In genomic region chr11:35013514-35014191, GRCh38 we compare ENCODE assay signal across 9 cellular contexts.
DNase-seq lines count a peak whose midpoint lies in the region; ATAC-seq and TF ChIP-seq lines count a peak whose summit lies in the region.
"Had no signal": no experiment of that assay in that cellular context is flagged by ENCODE, and none has a peak within 500 bp of the region (broad histone marks: within the 10 kb centered on the region; RNA-seq: fewer than 3 reads in every experiment).

No MANE protein-coding gene starts in this region.

- H3K36me3 ChIP-seq in CD4-positive, alpha-beta memory T cell (ENCODE audit: insufficient read depth, low read length), result no peaks in the 10 kb centered on the region
- no peaks in the 10 kb centered on the region for H3K36me3 ChIP-seq in Peyer's patch
- H3K36me3 ChIP-seq in effector memory CD4-positive, alpha-beta T cell (ENCODE audit: control insufficient read depth, insufficient read depth, low read length), result no peaks in the 10 kb centered on the region

- no peak for TF ChIP-seq CTCF in Peyer's patch (IDR thresholded peaks at IDR 0.05)
- no peak for TF ChIP-seq CTCF in WTC11 (IDR thresholded peaks at IDR 0.05)

- intact Hi-C loops in CD4-positive, alpha-beta memory T cell (cut with micrococcal nuclease), result loop anchor here (1.0 to 2.0 kb wide), 4 partner anchors 17 to 126 kb away; partner anchors contain the start of gene CD44
- intact Hi-C loops in left ventricle myocardium superior (cut with micrococcal nuclease), result no loop called here

- H3K4me1 Mint-ChIP-seq in CD4-positive, alpha-beta memory T cell, result peaks cover 23 to 57% (median 37%) of the 10 kb centered on the region in 4 donors
- H3K4me1 Mint-ChIP-seq in WTC11, result peaks cover 29% of the 10 kb centered on the region

- H3K27ac Mint-ChIP-seq in CD4-positive, alpha-beta memory T cell, result peak overlapping the region; percentile 93 to 100 (median 97)
- no peak overlapping the region for H3K27ac Mint-ChIP-seq in WTC11

- no peak for TF ChIP-seq POLR2A in Peyer's patch (IDR thresholded peaks at IDR 0.05)
- TF ChIP-seq POLR2A in erythroblast (IDR thresholded peaks at IDR 0.05; ENCODE audit: low read length), result no peak

- no peak overlapping the region for H3K4me3 ChIP-seq in CD4-positive, alpha-beta memory T cell (ENCODE audit: low read length in 2 of 2)
- no peak overlapping the region for H3K4me3 ChIP-seq in Peyer's patch
- H3K4me3 ChIP-seq in effector memory CD4-positive, alpha-beta T cell (ENCODE audit: insufficient read depth, low read depth, low read length, poor library complexity, severe bottlenecking), result no peak overlapping the region

- peaks cover 26% of the 10 kb centered on the region for H3K4me1 ChIP-seq in CD4-positive, alpha-beta memory T cell (ENCODE audit: insufficient read depth, low read length)
- peaks cover 0 to 12% (median 4%) of the 10 kb centered on the region in 4 donors for H3K4me1 ChIP-seq in Peyer's patch
- H3K4me1 ChIP-seq in effector memory CD4-positive, alpha-beta T cell (ENCODE audit: control insufficient read depth, insufficient read depth, low read length, poor library complexity, severe bottlenecking), result peaks cover 20% of the 10 kb centered on the region

- peak overlapping the region; percentile 70 for H3K27ac ChIP-seq in CD4-positive, alpha-beta memory T cell (ENCODE audit: low read depth, low read length)
- peak overlapping the region in 3 of 4 donors; percentile 9 to 39 (median 37) for H3K27ac ChIP-seq in Peyer's patch
- H3K27ac ChIP-seq in effector memory CD4-positive, alpha-beta T cell (ENCODE audit: insufficient read depth, low read length, poor library complexity, severe bottlenecking), result peak overlapping the region; percentile 88

- H3K9me3 Mint-ChIP-seq in CD4-positive, alpha-beta memory T cell, result no peaks in the 10 kb centered on the region
- H3K9me3 Mint-ChIP-seq in WTC11, result no peaks in the 10 kb centered on the region

- CTCF ChIA-PET in CD4-positive, alpha-beta memory T cell (lab: Charles Lee; ENCODE audit: partially characterized antibody), result interaction anchor here (0.7 to 1.7 kb wide), 5 partner anchors 16 to 292 kb away, joined by 3 to 4 read pairs (median 3); no protein-coding TSS in a partner anchor
- CTCF ChIA-PET in WTC11 (lab: Charles Lee), result interaction anchor here (0.7 kb wide), 1 partner anchor 318 kb away, joined by 5 read pairs; no protein-coding TSS in a partner anchor

- DNase-seq in CD4-positive, alpha-beta memory T cell, result peak; percentile 61 to 87 (median 75)
- DNase-seq in Peyer's patch, result no peak
- peak; percentile 22 to 27 (median 25) for DNase-seq in effector memory CD4-positive, alpha-beta T cell
- no peak for DNase-seq in left ventricle myocardium superior
- no peak for DNase-seq in NCI-H2227 treated with DMSO at 0.1 percent for 48 hours (lab: John Stamatoyannopoulos, UW)
- no peak for DNase-seq in erythroblast (lab: John Stamatoyannopoulos, UW)
- no peak for DNase-seq in WTC11 (ENCODE audit: low spot score)
- DNase-seq: islet precursor cell had no signal

- H3K9me3 ChIP-seq in CD4-positive, alpha-beta memory T cell (ENCODE audit: control insufficient read depth in 1 of 2, low read length in 2 of 2), result no peaks in the 10 kb centered on the region
- H3K9me3 ChIP-seq in Peyer's patch, result no peaks in the 10 kb centered on the region
- no peaks in the 10 kb centered on the region for H3K9me3 ChIP-seq in effector memory CD4-positive, alpha-beta T cell (ENCODE audit: control insufficient read depth, low read length)

- POLR2A ChIA-PET in CD4-positive, alpha-beta memory T cell (lab: Charles Lee; ENCODE audit: partially characterized antibody), result interaction anchor here (0.8 to 3.7 kb wide), 15 partner anchors 10 to 222 kb away, joined by 3 to 25 read pairs (median 8); partner anchors contain the start of gene CD44
- POLR2A ChIA-PET in WTC11 (lab: Charles Lee), result no interaction called here

- ATAC-seq in GM21423 (IDR thresholded peaks at IDR 0.05; ENCODE audit: unreplicated experiment) (peak; percentile 31), left ventricle myocardium superior (no peak), WTC11 (no peak)

- H3K36me3 Mint-ChIP-seq in CD4-positive, alpha-beta memory T cell, result peaks cover 0 to 3% of the 10 kb centered on the region in 2 donors
- H3K36me3 Mint-ChIP-seq in WTC11, result no peaks in the 10 kb centered on the region

- H3K27me3 ChIP-seq in CD4-positive, alpha-beta memory T cell (ENCODE audit: insufficient read depth, low read length), result no peaks in the 10 kb centered on the region
- no peaks in the 10 kb centered on the region for H3K27me3 ChIP-seq in Peyer's patch
- no peaks in the 10 kb centered on the region for H3K27me3 ChIP-seq in effector memory CD4-positive, alpha-beta T cell (replicated peaks; ENCODE audit: control insufficient read depth, insufficient read depth, low read length, poor library complexity, severe bottlenecking)

- H3K27me3 Mint-ChIP-seq in CD4-positive, alpha-beta memory T cell, result no peaks in the 10 kb centered on the region
- H3K27me3 Mint-ChIP-seq in WTC11 (ENCODE audit: low read depth), result no peaks in the 10 kb centered on the region

- peak overlapping the region; percentile 11 to 87 (median 71) for H3K4me3 Mint-ChIP-seq in CD4-positive, alpha-beta memory T cell
- H3K4me3 Mint-ChIP-seq in WTC11, result no peak overlapping the region

TF ChIP-seq in WTC11, 78 proteins besides CTCF, POLR2A, EP300 and RAD21:
- TF ChIP-seq TEAD1 (CRISPR knock-in tag; IDR thresholded peaks at IDR 0.05) (no peak), ARID4B (CRISPR knock-in tag; IDR thresholded peaks at IDR 0.05; ENCODE audit: borderline replicate concordance) (no peak), ATF3 (CRISPR knock-in tag; conservative IDR thresholded peaks at IDR 0.05) (no peak), PRRX2 (CRISPR knock-in tag; IDR thresholded peaks at IDR 0.05) (no peak), MXD4 (CRISPR knock-in tag; IDR thresholded peaks at IDR 0.05; ENCODE audit: borderline replicate concordance) (no peak), KAT7 (CRISPR knock-in tag; IDR thresholded peaks at IDR 0.05; ENCODE audit: borderline replicate concordance) (no peak)

Comparison
In these comparisons a context has a peak if more than half of its experiments do, and no peak if none do; other contexts are left out.
1. DNase-seq: peak in CD4-positive, alpha-beta memory T cell (5 of 5) and effector memory CD4-positive, alpha-beta T cell (3 of 3); none in Peyer's patch (0 of 3), left ventricle myocardium superior (single experiment), NCI-H2227 treated with DMSO at 0.1 percent for 48 hours (single experiment), erythroblast (0 of 2) and WTC11 (single experiment).
2. H3K27ac ChIP-seq: peak in every context shown above with its lines; median percentile 88 in effector memory CD4-positive, alpha-beta T cell; 70 in CD4-positive, alpha-beta memory T cell; 37 in Peyer's patch.